Comparison of ENCODE assay signal across 29 cellular contexts in genomic region chr6:162675503-162675902, GRCh38. TPM values are rescaled to one million over a fixed set of nuclear protein-coding genes. Genes with fewer than 3 reads are reported as not detected.
DNase-seq lines count a peak whose midpoint lies in the region; ATAC-seq, FAIRE-seq and TF ChIP-seq lines count a peak whose summit lies in the region.
"Had no signal": no experiment of that assay in that cellular context is flagged by ENCODE, and none has a peak within 500 bp of the region (broad histone marks: within the 10 kb centered on the region; RNA-seq: fewer than 3 reads in every experiment).

No MANE protein-coding gene starts in this region.

- H4K20me1 ChIP-seq in K562 (replicated peaks; ENCODE audit: control insufficient read depth, insufficient read depth, low read length), result no peaks in the 10 kb centered on the region
- H4K20me1 ChIP-seq: BLaER1 had no signal

- ATAC-seq in K562 (no peak), pancreas (no peak)
- ATAC-seq: GM12878 had no signal

- DNase-seq in K562 (ENCODE audit: extremely low read depth in 1 of 4, low spot score in 3 of 4) (no peak), pancreas (no peak), 8988T (no peak)
- no peak for DNase-seq in activated T-cell treated with anti-CD3 and anti-CD28 coated beads, Interleukin-2, amount 50 U/mL, for 48 hours
- DNase-seq: ACHN; BE2C; C1 segment of cervical spinal cord; CD4-positive, alpha-beta memory T cell; CD4-positive, CD25-positive, alpha-beta regulatory T cell; CD8-positive, alpha-beta memory T cell; COR-L47; DMS 273 treated with DMSO at 0.1 percent for 48 hours; DMS153; DMS53; DMS79; DND-41; EL; GDM1 had no signal

- H3K4me3 ChIP-seq in K562 (no peak overlapping the region), pancreas (no peak overlapping the region)
- H3K4me3 ChIP-seq: BLaER1, GM12878 had no signal

- POLR2A ChIA-PET in K562 (lab: Yijun Ruan, JAX), result no interaction called here

- TF ChIP-seq CTCF in K562 (IDR thresholded peaks at IDR 0.05 in 2 of 3, conservative IDR thresholded peaks at IDR 0.05 in 1 of 3; ENCODE audit: insufficient read depth in 2 of 3, low read depth in 1 of 3, low read length in 3 of 3), result no peak
- no peak for TF ChIP-seq CTCF in pancreas (IDR thresholded peaks at IDR 0.05)

- H3K9ac ChIP-seq in K562 (ENCODE audit: insufficient read depth in 1 of 2, low read depth in 2 of 2, low read length in 2 of 2), result no peak overlapping the region
- H3K9ac ChIP-seq: BLaER1 had no signal

- peak; percentile 59 for FAIRE-seq in A204.1 (lab: Jason Lieb, UNC)
- FAIRE-seq in K562 (lab: Jason Lieb, UNC), result no peak
- FAIRE-seq in pancreas (lab: Jason Lieb, UNC), result peak; percentile 9
- FAIRE-seq: GM12878, GM12892, GM18507 had no signal

- BruUV-seq in K562 (replicated peaks; lab: Mats Ljungman, UMichigan), result no TSS peak

- H3K9me1 ChIP-seq in K562 (ENCODE audit: control insufficient read depth, insufficient read depth, low read length), result no peaks in the 10 kb centered on the region

- no peaks in the 10 kb centered on the region for H3K79me2 ChIP-seq in K562 (ENCODE audit: control insufficient read depth, insufficient read depth, low read length)

- no peaks in the 10 kb centered on the region for H3K36me3 ChIP-seq in K562 (ENCODE audit: control insufficient read depth, insufficient read depth, low read length)
- H3K36me3 ChIP-seq in pancreas, result no peaks in the 10 kb centered on the region
- H3K36me3 ChIP-seq: BE2C, BLaER1 had no signal

- no peak overlapping the region for H2AFZ ChIP-seq in K562 (ENCODE audit: low read depth, low read length)

- intact Hi-C loops in K562 (cut with micrococcal nuclease) (no loop called here), pancreas (cut with DNase I) (no loop called here)

- H3K27ac ChIP-seq in K562 (ENCODE audit: extremely low read depth, low read depth, low read length), result no peak overlapping the region
- H3K27ac ChIP-seq in pancreas, result no peak overlapping the region
- H3K27ac ChIP-seq: BLaER1 had no signal

- in situ Hi-C loops in K562 (cut with MboI), result no loop called here

- H3K27me3 ChIP-seq in K562 (ENCODE audit: control insufficient read depth in 2 of 2, insufficient read depth in 2 of 2, low read length in 2 of 2) (no peaks in the 10 kb centered on the region), pancreas (no peaks in the 10 kb centered on the region)
- H3K27me3 ChIP-seq: BE2C, BLaER1 had no signal

- CTCF ChIA-PET in K562 (lab: Yijun Ruan, JAX; ENCODE audit: low intra/inter-chr PET ratio), result no interaction called here

- no peaks in the 10 kb centered on the region for H3K4me1 ChIP-seq in K562 (replicated peaks in 1 of 2; ENCODE audit: control insufficient read depth in 2 of 2, insufficient read depth in 2 of 2, low read length in 2 of 2)
- H3K4me1 ChIP-seq in pancreas, result peaks cover 0 to 5% (median 5%) of the 10 kb centered on the region in 3 donors
- H3K4me1 ChIP-seq: BE2C, BLaER1 had no signal

- H3K9me3 ChIP-seq in K562 (replicated peaks; ENCODE audit: control insufficient read depth, insufficient read depth, low read depth, low read length), result no peaks in the 10 kb centered on the region
- no peaks in the 10 kb centered on the region for H3K9me3 ChIP-seq in pancreas
- H3K9me3 ChIP-seq: BE2C, BLaER1 had no signal

- no peak for TF ChIP-seq POLR2A in K562 (conservative IDR thresholded peaks at IDR 0.05)

- no peak for TF ChIP-seq EP300 in K562 (IDR thresholded peaks at IDR 0.05; ENCODE audit: low read length)

- H3K4me2 ChIP-seq in K562 (ENCODE audit: insufficient read depth, low read length), result no peak overlapping the region
- H3K4me2 ChIP-seq: BLaER1 had no signal

- TF ChIP-seq RAD21 in K562 (CRISPR knock-in tag; conservative IDR thresholded peaks at IDR 0.05 in 1 of 2, IDR thresholded peaks at IDR 0.05 in 1 of 2), result no peak

TF ChIP-seq in K562, 482 proteins besides CTCF, POLR2A, EP300 and RAD21:
- TF ChIP-seq C11orf30 (IDR thresholded peaks at IDR 0.05; ENCODE audit: low read depth), result peak; percentile 34; the same call in 1 of the 2 replicates
- peak; percentile 63 for TF ChIP-seq ZNF316 (IDR thresholded peaks at IDR 0.05)
- no peak for TF ChIP-seq RUNX1 (IDR thresholded peaks at IDR 0.05; ENCODE audit: low read depth)
TF ChIP-seq in K562: peak in this region for 2.

RNA-seq across cellular contexts. Expression of gene PRKN, which starts 52.1 kb away (rescaled TPM):
- 3.5 and 6.2 TPM in 2 replicates for total RNA-seq in K562 (2011; cell fraction: chromatin; rRNA removed; ENCODE audit: low replicate concordance)
- 2.3 and 3.3 TPM in 2 replicates for total RNA-seq in K562 (2011; cell fraction: nucleolus; rRNA removed)
- 2.5 and 10.8 TPM in 2 replicates for total RNA-seq in K562 (2011; cell fraction: nucleoplasm; rRNA removed)
- total RNA-seq in K562 (2014; rRNA removed) (0.05 TPM in 1 of 2 replicates, not detected in the other), K562 (2014; rRNA removed; fragmentation: Illumina TruSeq; extraction: Trizol) (not detected in 2 replicates), K562 (2015; rRNA removed; fragmentation: Illumina TruSeq; extraction: Trizol) (0.22 and 1.7 TPM in 2 replicates), K562 (2021) (0.24 TPM in 1 of 2 replicates, not detected in the other), pancreas (1 to 10 TPM; 1.7 to 5.2 (median 2.9) TPM)
- polyA plus RNA-seq in K562 (2011; rRNA removed) (0.89 and 0.96 TPM in 2 replicates), K562 (2014; fragmentation: Illumina TruSeq; extraction: Trizol) (0.03 and 0.06 TPM in 2 replicates), K562 (2014; fragmentation: Nextera tagmentation; extraction: Ambion mirVana) (under 1 TPM in 1 of 2 experiments, not detected in 1; 0.15 TPM), K562 (2014; rRNA removed) (0.05 and 0.08 TPM in 2 replicates), pancreas (1 to 10 TPM in 1 of 2 donors, under 1 TPM in 1; 0.82 to 7.2 TPM)
- polyA plus RNA-seq in K562 (2011; cell fraction: cytosol; rRNA removed), result 0.07 and 0.34 TPM in 2 replicates
- polyA plus RNA-seq in K562 (2011; cell fraction: nucleus; rRNA removed), result 0.33 and 1.1 TPM in 2 replicates
- 0.13 and 0.78 TPM in 2 replicates for polyA plus RNA-seq in K562 (2012)
- 1.2 and 1.7 TPM in 2 replicates for polyA minus RNA-seq in K562 (2011; rRNA and poly(A)+ RNA removed)
- not detected in 2 replicates for polyA minus RNA-seq in K562 (2011; cell fraction: cytosol; rRNA and poly(A)+ RNA removed)
- 3.6 and 6.0 TPM in 2 replicates for polyA minus RNA-seq in K562 (2011; cell fraction: nucleus; rRNA and poly(A)+ RNA removed)
- total RNA-seq: Daoy had no signal
- polyA plus RNA-seq: AG04450 had no signal

RNA-seq across cellular contexts. Expression of gene PACRG, which starts 52.3 kb away (rescaled TPM):
- not detected in 2 replicates for total RNA-seq in K562 (2011; cell fraction: chromatin; rRNA removed; ENCODE audit: low replicate concordance)
- total RNA-seq in K562 (2011; cell fraction: nucleolus; rRNA removed), result not detected in 2 replicates
- total RNA-seq in K562 (2011; cell fraction: nucleoplasm; rRNA removed), result not detected in 2 replicates
- total RNA-seq in K562 (2014; rRNA removed) (not detected in 2 replicates), K562 (2014; rRNA removed; fragmentation: Illumina TruSeq; extraction: Trizol) (not detected in 2 replicates), K562 (2015; rRNA removed; fragmentation: Illumina TruSeq; extraction: Trizol) (not detected in 2 replicates), K562 (2021) (not detected in 2 replicates), pancreas (1 to 10 TPM; 2.5 to 6.9 (median 3.2) TPM)
- polyA plus RNA-seq in K562 (2011; rRNA removed) (not detected in 2 replicates), K562 (2014; fragmentation: Illumina TruSeq; extraction: Trizol) (not detected in 2 replicates), K562 (2014; fragmentation: Nextera tagmentation; extraction: Ambion mirVana) (not detected), K562 (2014; rRNA removed) (0.04 TPM in 1 of 2 replicates, not detected in the other), pancreas (1 to 10 TPM; 3.7 to 7.1 TPM)
- polyA plus RNA-seq in K562 (2011; cell fraction: cytosol; rRNA removed), result 0.04 TPM in 1 of 2 replicates, not detected in the other
- polyA plus RNA-seq in K562 (2011; cell fraction: nucleus; rRNA removed), result not detected in 2 replicates
- not detected in 2 replicates for polyA plus RNA-seq in K562 (2012)
- 0.15 TPM in 1 of 2 replicates, not detected in the other for polyA minus RNA-seq in K562 (2011; rRNA and poly(A)+ RNA removed)
- not detected in 2 replicates for polyA minus RNA-seq in K562 (2011; cell fraction: cytosol; rRNA and poly(A)+ RNA removed)
- not detected in 2 replicates for polyA minus RNA-seq in K562 (2011; cell fraction: nucleus; rRNA and poly(A)+ RNA removed)
- total RNA-seq: A172; A673; CD8-positive, alpha-beta memory T cell; Daoy; G401; GM12878 had no signal
- polyA plus RNA-seq: AG04450; CD14-positive monocyte; CD8-positive, alpha-beta memory T cell; GM12878 had no signal
